8 cellular contexts compared by ENCODE assay signal in the genomic region with DNA sequence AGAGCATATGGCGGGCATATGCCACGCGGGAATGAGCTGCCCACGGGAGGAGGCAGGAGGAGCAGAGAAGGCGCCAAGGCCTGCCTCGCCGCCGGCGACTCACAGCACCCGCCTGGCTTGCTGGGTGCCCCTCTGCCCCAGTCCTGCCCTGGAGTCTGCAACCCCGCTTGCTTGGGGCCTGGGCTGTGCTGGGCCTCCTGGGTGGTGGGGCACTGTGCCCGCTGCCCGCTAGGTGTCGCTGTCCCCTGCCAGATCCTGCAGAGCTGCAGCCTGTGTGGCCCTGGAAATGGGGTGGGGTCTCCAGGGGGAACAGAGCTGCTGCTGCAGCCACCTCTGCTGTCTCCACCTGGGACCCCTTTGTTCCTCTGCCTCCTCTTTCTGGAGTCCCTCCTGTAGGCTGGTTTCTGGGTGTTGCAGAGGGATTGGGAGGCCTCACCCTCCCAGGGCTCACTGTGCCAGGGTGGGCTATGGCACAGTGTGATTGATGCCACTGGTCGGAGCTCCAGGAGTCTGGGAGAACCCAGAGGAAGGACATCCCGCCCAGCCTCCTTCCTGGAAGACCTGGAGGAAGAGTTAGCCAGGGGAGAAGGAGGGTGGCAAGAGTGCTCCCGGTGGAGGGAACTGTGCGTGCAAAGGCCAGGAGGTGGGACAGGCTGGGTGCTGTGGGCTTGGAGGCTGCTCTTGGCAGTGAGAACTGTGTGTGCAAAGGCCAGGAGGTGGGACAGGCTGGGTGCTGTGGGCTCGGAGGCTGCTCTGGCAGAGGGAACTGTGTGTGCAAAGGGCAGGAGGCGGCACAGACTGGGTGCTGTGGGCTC.
DNase-seq lines count a peak whose midpoint lies in the region; ATAC-seq and TF ChIP-seq lines count a peak whose summit lies in the region.

No MANE protein-coding gene starts in this region.

- H4K20me1 ChIP-seq in osteoblast (ENCODE audit: insufficient read depth, low read length): peaks cover 74% of the 10 kb centered on the region

- TF ChIP-seq POLR2A in tibial nerve (IDR thresholded peaks at IDR 0.05): no peak

- no peak for DNase-seq in AG09309 (ENCODE audit: low read depth)
- peak; percentile 86 for DNase-seq in GM19240 (ENCODE audit: insufficient read length, low spot score)
- peak; percentile 76 for DNase-seq in NCI-H69 (lab: John Stamatoyannopoulos, UW)
- DNase-seq in activated T-cell treated with anti-CD3 and anti-CD28 coated beads, Interleukin-2, amount 50 U/mL, for 4 hours: peak; percentile 59
- DNase-seq in fibroblast of pulmonary artery (ENCODE audit: low read depth): peak; percentile 36
- DNase-seq in osteoblast (ENCODE audit: insufficient read length, low spot score, missing footprints): peak; percentile 98
- DNase-seq in tibial nerve (ENCODE audit: low spot score in 2 of 2): peak in 1 of 2 donors; percentile 57
- no peak for DNase-seq in NCI-H1417 treated with DMSO at 0.1 percent for 48 hours (lab: John Stamatoyannopoulos, UW)

- peak; percentile 87 to 90 for ATAC-seq in activated T-cell treated with anti-CD3 and anti-CD28 coated beads, Interleukin-2, amount 50 U/mL, for 4 hours

- H3K4me2 ChIP-seq in osteoblast (ENCODE audit: insufficient read depth, low read length): no peak overlapping the region

- peaks cover 2% of the 10 kb centered on the region for H3K79me2 ChIP-seq in osteoblast (ENCODE audit: insufficient read depth, low read length)

- H3K27ac ChIP-seq in osteoblast (ENCODE audit: low read depth, low read length) (no peak overlapping the region), tibial nerve (no peak overlapping the region)

- TF ChIP-seq CTCF in AG09309 (IDR thresholded peaks at IDR 0.05; ENCODE audit: control insufficient read depth, insufficient read depth, low read depth, low read length, missing control alignments) (peak; percentile 94), fibroblast of pulmonary artery (IDR thresholded peaks at IDR 0.05; ENCODE audit: low read length, missing control alignments) (peak; percentile 85), osteoblast (IDR thresholded peaks at IDR 0.05; ENCODE audit: extremely low read depth, low read depth, low read length) (peak; percentile 75), tibial nerve (IDR thresholded peaks at IDR 0.05) (peak; percentile 86 to 94 (median 91))

- H3K36me3 ChIP-seq in osteoblast (ENCODE audit: insufficient read depth, low read length) (no peaks in the 10 kb centered on the region), tibial nerve (no peaks in the 10 kb centered on the region)

- H3K4me1 Mint-ChIP-seq in activated T-cell treated with anti-CD3 and anti-CD28 coated beads, Interleukin-2, amount 50 U/mL, for 4 hours (ENCODE audit: low read depth): no peaks in the 10 kb centered on the region

- no peak overlapping the region for H3K4me3 Mint-ChIP-seq in activated T-cell treated with anti-CD3 and anti-CD28 coated beads, Interleukin-2, amount 50 U/mL, for 4 hours

- H3K4me1 ChIP-seq in osteoblast (ENCODE audit: insufficient read depth, low read length) (no peaks in the 10 kb centered on the region), tibial nerve (peaks cover 0 to 27% (median 3%) of the 10 kb centered on the region in 4 donors)

- H3K4me3 ChIP-seq in AG09309 (ENCODE audit: control insufficient read depth, low read depth, low read length): no peak overlapping the region
- H3K4me3 ChIP-seq in fibroblast of pulmonary artery (replicated peaks; ENCODE audit: low read depth, low read length): no peak overlapping the region
- H3K4me3 ChIP-seq in osteoblast (ENCODE audit: insufficient read depth, low read length): no peak overlapping the region
- no peak overlapping the region for H3K4me3 ChIP-seq in tibial nerve

- H3K36me3 Mint-ChIP-seq in activated T-cell treated with anti-CD3 and anti-CD28 coated beads, Interleukin-2, amount 50 U/mL, for 4 hours (ENCODE audit: insufficient read depth): no peaks in the 10 kb centered on the region

- H2AFZ ChIP-seq in osteoblast (ENCODE audit: low read length): no peak overlapping the region

- TF ChIP-seq EP300 in tibial nerve (IDR thresholded peaks at IDR 0.05): no peak

- peaks cover 4% of the 10 kb centered on the region for H3K27me3 Mint-ChIP-seq in activated T-cell treated with anti-CD3 and anti-CD28 coated beads, Interleukin-2, amount 50 U/mL, for 4 hours (ENCODE audit: low read depth)

- H3K9me3 ChIP-seq in osteoblast (ENCODE audit: low read depth, low read length) (no peaks in the 10 kb centered on the region), tibial nerve (no peaks in the 10 kb centered on the region)

- 47 to 51% methylated on average over 10 to 15 of the region's 20 CpGs for WGBS in tibial nerve, 2 donors

- H3K27me3 ChIP-seq in osteoblast (ENCODE audit: insufficient read depth, low read length) (no peaks in the 10 kb centered on the region), tibial nerve (no peaks in the 10 kb centered on the region)

- H3K9me3 Mint-ChIP-seq in activated T-cell treated with anti-CD3 and anti-CD28 coated beads, Interleukin-2, amount 50 U/mL, for 4 hours: no peaks in the 10 kb centered on the region

Comparison
In these comparisons a context has a peak if more than half of its experiments do, and no peak if none do; other contexts are left out.
1. DNase-seq: peak in GM19240 (single experiment), NCI-H69 (single experiment), activated T-cell treated with anti-CD3 and anti-CD28 coated beads, Interleukin-2, amount 50 U/mL, for 4 hours (single experiment), fibroblast of pulmonary artery (single experiment) and osteoblast (single experiment); none in AG09309 (single experiment) and NCI-H1417 treated with DMSO at 0.1 percent for 48 hours (single experiment).
2. Peak in every context shown above with its lines, with median percentiles within 50 percentile points of each other: CTCF ChIP-seq.